In genomic region chr15:85048430-85048829, GRCh38 we compare ENCODE assay signal across 1 cellular context.
TF ChIP-seq lines count a peak whose summit lies in the region.

No MANE protein-coding gene starts in this region.

TF ChIP-seq in A549, 52 proteins besides CTCF, POLR2A, EP300 and RAD21 (continued from another document):
- no peak for TF ChIP-seq BCL3 (IDR thresholded peaks at IDR 0.05)
- TF ChIP-seq E2F6 (IDR thresholded peaks at IDR 0.05; ENCODE audit: borderline replicate concordance, low read depth), result no peak
- TF ChIP-seq NPAS2 (CRISPR knock-in tag; IDR thresholded peaks at IDR 0.05; ENCODE audit: borderline replicate concordance), result no peak
- TF ChIP-seq MAFK (IDR thresholded peaks at IDR 0.05; ENCODE audit: partially characterized antibody), result no peak
